2 cellular contexts compared by ENCODE assay signal in genomic region chr13:75794663-75795062, GRCh38.
TF ChIP-seq lines count a peak whose summit lies in the region.

No MANE protein-coding gene starts in this region.

TF ChIP-seq in A549, 52 proteins besides CTCF, POLR2A, EP300 and RAD21 (continued from another document):
- TF ChIP-seq HOXB13 (CRISPR knock-in tag; IDR thresholded peaks at IDR 0.05; ENCODE audit: low read depth) (no peak), RCOR1 (IDR thresholded peaks at IDR 0.05; ENCODE audit: low read depth, low read length) (no peak), MYC (IDR thresholded peaks at IDR 0.05; ENCODE audit: borderline replicate concordance, low read length) (no peak), TFCP2L1 (CRISPR knock-in tag; IDR thresholded peaks at IDR 0.05) (no peak), HES2 (IDR thresholded peaks at IDR 0.05) (no peak), CHD2 (IDR thresholded peaks at IDR 0.05; ENCODE audit: low read length, partially characterized antibody) (no peak), BCL3 (IDR thresholded peaks at IDR 0.05) (no peak), FOXS1 (CRISPR knock-in tag; IDR thresholded peaks at IDR 0.05) (no peak), ATOH8 (CRISPR knock-in tag; IDR thresholded peaks at IDR 0.05; ENCODE audit: low read depth) (no peak)

TF ChIP-seq in IMR-90, 13 proteins besides CTCF, POLR2A, EP300 and RAD21 (continued from another document):
- no peak for TF ChIP-seq BHLHE40 (IDR thresholded peaks at IDR 0.05; ENCODE audit: low read depth, low read length)
- TF ChIP-seq MAFK (IDR thresholded peaks at IDR 0.05; ENCODE audit: low read depth, low read length), result no peak
- TF ChIP-seq SMC3 (IDR thresholded peaks at IDR 0.05; ENCODE audit: low read depth, low read length), result no peak
- no peak for TF ChIP-seq ELK1 (IDR thresholded peaks at IDR 0.05; ENCODE audit: borderline replicate concordance, low read depth, low read length)
- no peak for TF ChIP-seq NFE2L2 (IDR thresholded peaks at IDR 0.05; ENCODE audit: low read depth, low read length)
- no peak for TF ChIP-seq CEBPB (IDR thresholded peaks at IDR 0.05; ENCODE audit: low read depth, low read length)
- no peak for TF ChIP-seq FOS (IDR thresholded peaks at IDR 0.05; ENCODE audit: low read depth, low read length)
- TF ChIP-seq USF2 (IDR thresholded peaks at IDR 0.05; ENCODE audit: low read depth, low read length), result no peak
TF ChIP-seq in IMR-90: peak in this region for 0.
